In the genomic region with DNA sequence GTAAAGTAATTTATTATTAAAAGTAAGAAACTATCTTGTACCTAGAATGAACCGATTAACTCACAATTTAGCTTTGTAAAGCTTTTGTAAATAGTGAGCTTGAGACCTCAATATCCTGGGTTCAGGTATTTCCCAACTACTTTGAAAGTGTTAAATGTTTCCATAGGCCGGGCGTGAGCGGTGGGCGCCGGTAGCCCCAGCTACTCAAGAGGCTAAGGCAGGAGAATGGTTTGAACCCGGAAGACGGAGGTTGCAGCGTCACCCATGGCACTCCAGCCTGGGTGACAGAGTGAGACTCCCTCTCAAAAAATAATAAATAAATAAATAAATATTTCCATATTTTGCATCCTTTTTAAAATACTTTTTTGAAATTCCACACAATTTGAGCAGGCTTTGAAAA, we compare ENCODE assay signal across 9 cellular contexts. TPM values are rescaled to one million over a fixed set of nuclear protein-coding genes. Genes with fewer than 3 reads are reported as not detected.
DNase-seq lines count a peak whose midpoint lies in the region; ATAC-seq and TF ChIP-seq lines count a peak whose summit lies in the region.
"Had no signal": no experiment of that assay in that cellular context is flagged by ENCODE, and none has a peak within 500 bp of the region (broad histone marks: within the 10 kb centered on the region; RNA-seq: fewer than 3 reads in every experiment).

No MANE protein-coding gene starts in this region.

- no peak for DNase-seq in GM23248
- no peak for DNase-seq in Peyer's patch
- no peak for DNase-seq in foreskin fibroblast
- DNase-seq in effector CD8-positive, alpha-beta T cell (lab: John Stamatoyannopoulos, UW): no peak
- DNase-seq in nucleus accumbens (lab: John Stamatoyannopoulos, UW): no peak
- no peak for DNase-seq in adrenal gland
- DNase-seq: foreskin melanocyte had no signal

- no peaks in the 10 kb centered on the region for H3K9me2 ChIP-seq in GM23248 (ENCODE audit: insufficient read depth)

- in situ Hi-C loops in GM23248 (cut with MboI): no loop called here

- H2AFZ ChIP-seq in GM23248: peak overlapping the region; percentile 88

- TF ChIP-seq POLR2A in Peyer's patch (IDR thresholded peaks at IDR 0.05) (no peak), adrenal gland (IDR thresholded peaks at IDR 0.05) (no peak)

- no peaks in the 10 kb centered on the region for H3K36me3 ChIP-seq in GM23248 (ENCODE audit: low read depth)
- H3K36me3 ChIP-seq in Peyer's patch: no peaks in the 10 kb centered on the region
- no peaks in the 10 kb centered on the region for H3K36me3 ChIP-seq in adrenal gland (replicated peaks in 1 of 2)

- peak overlapping the region; percentile 89 for H3K27ac ChIP-seq in GM23248
- H3K27ac ChIP-seq in Peyer's patch: peak overlapping the region in 3 of 4 donors; percentile 92 to 95 (median 94)
- H3K27ac ChIP-seq in skin epidermis: peak overlapping the region in 12 of 21 experiments; percentile 90 to 99 (median 96)
- peak overlapping the region in 2 of 5 donors; percentile 85 to 90 for H3K27ac ChIP-seq in adrenal gland

- no peaks in the 10 kb centered on the region for H3K9me3 ChIP-seq in GM23248 (ENCODE audit: low read depth)
- H3K9me3 ChIP-seq in Peyer's patch: no peaks in the 10 kb centered on the region
- H3K9me3 ChIP-seq in adrenal gland (replicated peaks in 1 of 3): peaks cover 0 to 2% (median 0%) of the 10 kb centered on the region in 3 donors

- no peak for ATAC-seq in GM21515 (IDR thresholded peaks at IDR 0.05; ENCODE audit: unreplicated experiment)

- peak overlapping the region; percentile 79 for H3K4me3 ChIP-seq in GM23248
- H3K4me3 ChIP-seq in Peyer's patch: peak overlapping the region in 2 of 4 donors; percentile 63 to 91
- H3K4me3 ChIP-seq in foreskin fibroblast (ENCODE audit: low read depth in 1 of 2, low read length in 2 of 2): peak overlapping the region; percentile 63 to 67
- H3K4me3 ChIP-seq in skin epidermis: peak overlapping the region in 4 of 7 experiments; percentile 63 to 73 (median 72)
- peak overlapping the region in 1 of 4 donors; percentile 77 for H3K4me3 ChIP-seq in adrenal gland

- TF ChIP-seq CTCF in Peyer's patch (IDR thresholded peaks at IDR 0.05) (no peak), foreskin fibroblast (IDR thresholded peaks at IDR 0.05; ENCODE audit: low read depth, low read length) (no peak), adrenal gland (IDR thresholded peaks at IDR 0.05) (no peak)

- H3K4me1 ChIP-seq in GM23248 (ENCODE audit: insufficient read depth) (peaks cover 14% of the 10 kb centered on the region; the same call in 1 of the 2 replicates), Peyer's patch (peaks cover 0 to 24% (median 0%) of the 10 kb centered on the region in 4 donors), adrenal gland (replicated peaks in 1 of 2) (peaks cover 0 to 12% of the 10 kb centered on the region in 2 donors)

- no peaks in the 10 kb centered on the region for H4K20me1 ChIP-seq in GM23248 (ENCODE audit: insufficient read depth)

- H3K27me3 ChIP-seq in GM23248 (replicated peaks; ENCODE audit: insufficient read depth) (no peaks in the 10 kb centered on the region), Peyer's patch (no peaks in the 10 kb centered on the region), adrenal gland (no peaks in the 10 kb centered on the region)

- peak overlapping the region; percentile 95 for H3K9ac ChIP-seq in GM23248

- H3K4me2 ChIP-seq in GM23248 (ENCODE audit: unreplicated experiment): peak overlapping the region; percentile 90

- intact Hi-C loops in adrenal gland (cut with DNase I): loop anchor here in 1 of 2 donors (10.0 kb wide), 1 partner anchor 132 kb away; no protein-coding TSS in a partner anchor

- peaks cover 32% of the 10 kb centered on the region for H3K79me2 ChIP-seq in GM23248 (ENCODE audit: insufficient read depth)

- WGBS in GM23248 (ENCODE audit: low coverage in 1 of 2, low lambda C conversion rate in 2 of 2, missing lambda C conversion rate in 2 of 2), 2 experiments: 82 to 89% methylated on average over 9 of the region's 9 CpGs
- 64 to 96% (median 83%) methylated on average over 9 of the region's 9 CpGs for WGBS in adrenal gland, 4 donors

- peaks cover 5% of the 10 kb centered on the region; the same call in 1 of the 2 replicates for H3F3A ChIP-seq in GM23248 (ENCODE audit: insufficient read depth)

RNA-seq across cellular contexts. Expression of a gene that starts 1.5 kb away (rescaled TPM):
- 47.6 and 51.5 TPM in 2 replicates for total RNA-seq in GM23248 (2014; rRNA removed; shearing (Covaris generic))
- polyA plus RNA-seq in GM23248 (2016; fragmentation: Nextera tagmentation; extraction: Ambion mirVana): 42.3 and 45.9 TPM in 2 replicates
- 10 to 100 TPM; 28.9 to 98.0 (median 96.1) TPM for total RNA-seq in Peyer's patch
- total RNA-seq in adrenal gland: 10 to 100 TPM; 27.4 to 45.6 (median 34.4) TPM
- 10 to 100 TPM; 15.0 to 17.5 (median 15.2) TPM for polyA plus RNA-seq in adrenal gland
